In the genomic region with DNA sequence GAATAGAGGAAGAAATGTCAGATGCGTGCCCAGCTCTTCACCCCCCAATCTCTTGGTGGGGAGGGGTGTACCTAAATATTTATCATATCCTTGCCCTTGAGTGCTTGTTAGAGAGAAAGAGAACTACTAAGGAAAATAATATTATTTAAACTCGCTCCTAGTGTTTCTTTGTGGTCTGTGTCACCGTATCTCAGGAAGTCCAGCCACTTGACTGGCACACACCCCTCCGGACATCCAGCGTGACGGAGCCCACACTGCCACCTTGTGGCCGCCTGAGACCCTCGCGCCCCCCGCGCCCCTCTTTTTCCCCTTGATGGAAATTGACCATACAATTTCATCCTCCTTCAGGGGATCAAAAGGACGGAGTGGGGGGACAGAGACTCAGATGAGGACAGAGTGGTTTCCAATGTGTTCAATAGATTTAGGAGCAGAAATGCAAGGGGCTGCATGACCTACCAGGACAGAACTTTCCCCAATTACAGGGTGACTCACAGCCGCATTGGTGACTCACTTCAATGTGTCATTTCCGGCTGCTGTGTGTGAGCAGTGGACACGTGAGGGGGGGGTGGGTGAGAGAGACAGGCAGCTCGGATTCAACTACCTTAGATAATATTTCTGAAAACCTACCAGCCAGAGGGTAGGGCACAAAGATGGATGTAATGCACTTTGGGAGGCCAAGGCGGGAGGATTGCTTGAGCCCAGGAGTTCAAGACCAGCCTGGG, we compare ENCODE assay signal across 8 cellular contexts. TPM values are rescaled to one million over a fixed set of nuclear protein-coding genes. Genes with fewer than 3 reads are reported as not detected.
DNase-seq lines count a peak whose midpoint lies in the region; ATAC-seq and TF ChIP-seq lines count a peak whose summit lies in the region.

No MANE protein-coding gene starts in this region.

- H3K9me3 ChIP-seq in A673 (ENCODE audit: low read depth, low read length, poor library complexity, severe bottlenecking) (no peaks in the 10 kb centered on the region), Panc1 (ENCODE audit: control insufficient read depth, insufficient read depth, low read depth, low read length) (no peaks in the 10 kb centered on the region), testis (no peaks in the 10 kb centered on the region)

- CTCF ChIA-PET in A673 (lab: Charles Lee): interaction anchor here (1.0 kb wide), 1 partner anchor 53 kb away, joined by 3 read pairs; the partner anchor contains the start of gene TRIM56
- CTCF ChIA-PET in Panc1 (lab: Charles Lee): interaction anchor here (0.6 to 0.9 kb wide), 2 partner anchors 19 to 219 kb away, joined by 3 read pairs; no protein-coding TSS in a partner anchor

- H3K4me3 ChIP-seq in A673 (ENCODE audit: low read depth, low read length, poor library complexity, severe bottlenecking): peak overlapping the region; percentile 20
- no peak overlapping the region for H3K4me3 ChIP-seq in Panc1 (ENCODE audit: low read depth in 2 of 2, low read length in 2 of 2)
- H3K4me3 ChIP-seq in fibroblast of mammary gland (ENCODE audit: control insufficient read depth, low read depth, low read length): no peak overlapping the region
- H3K4me3 ChIP-seq in testis: no peak overlapping the region

- DNase-seq in A673 (ENCODE audit: low spot score) (peak; percentile 97), Panc1 (ENCODE audit: low read depth, low spot score) (peak; percentile 100), fibroblast of mammary gland (ENCODE audit: low read depth) (peak; percentile 98), occipital lobe (lab: John Stamatoyannopoulos, UW) (peak; percentile 64), testis (peak; percentile 57)
- DNase-seq in activated T-cell treated with anti-CD3 and anti-CD28 coated beads, Interleukin-2, amount 50 U/mL, for 4 hours: peak; percentile 84

- WGBS in testis, 2 donors: 32 to 37% methylated on average over 17 of the region's 17 CpGs

- H3K4me1 ChIP-seq in A673 (ENCODE audit: insufficient read depth, low read length, poor library complexity, severe bottlenecking): peaks cover 43% of the 10 kb centered on the region
- peaks cover 40% of the 10 kb centered on the region for H3K4me1 ChIP-seq in Panc1 (ENCODE audit: control insufficient read depth, insufficient read depth, low read length)
- no peaks in the 10 kb centered on the region for H3K4me1 ChIP-seq in testis

- TF ChIP-seq CTCF in A673 (conservative IDR thresholded peaks at IDR 0.05; ENCODE audit: low read depth, low read length) (peak; percentile 93), Panc1 (IDR thresholded peaks at IDR 0.05) (peak; percentile 94), fibroblast of mammary gland (conservative IDR thresholded peaks at IDR 0.05; ENCODE audit: control insufficient read depth, insufficient read depth, low read depth, low read length) (peak; percentile 42), testis (IDR thresholded peaks at IDR 0.05) (peak; percentile 61 to 85 (median 73))

- peak overlapping the region; percentile 56 for H3K4me3 Mint-ChIP-seq in activated T-cell treated with anti-CD3 and anti-CD28 coated beads, Interleukin-2, amount 50 U/mL, for 4 hours

- H3K36me3 ChIP-seq in A673 (ENCODE audit: insufficient read depth, low read length, poor library complexity, severe bottlenecking): no peaks in the 10 kb centered on the region
- peaks cover 2% of the 10 kb centered on the region for H3K36me3 ChIP-seq in Panc1 (ENCODE audit: control insufficient read depth, insufficient read depth, low read length)
- no peaks in the 10 kb centered on the region for H3K36me3 ChIP-seq in testis (ENCODE audit: low read depth, missing control alignments)

- in situ Hi-C loops in Panc1 (cut with HindIII; ENCODE audit: low pct_unique_long_range_greater_than_20kb, low sequenced_read_pairs): no loop called here

- POLR2A ChIA-PET in A673 (lab: Charles Lee; ENCODE audit: low non-redundant PET): interaction anchor here (0.6 kb wide), 1 partner anchor 17 kb away, joined by 6 read pairs; no protein-coding TSS in a partner anchor
- POLR2A ChIA-PET in Panc1 (lab: Charles Lee): interaction anchor here (0.6 kb wide), 1 partner anchor 27 kb away, joined by 7 read pairs; the partner anchor contains the start of gene VGF

- BruUV-seq in A673 (replicated peaks; lab: Mats Ljungman, UMichigan) (no TSS peak), Panc1 (replicated peaks; lab: Mats Ljungman, UMichigan) (no TSS peak)

- no peaks in the 10 kb centered on the region for H3K9me3 Mint-ChIP-seq in activated T-cell treated with anti-CD3 and anti-CD28 coated beads, Interleukin-2, amount 50 U/mL, for 4 hours

- H3K27ac ChIP-seq in A673 (ENCODE audit: low read depth, low read length, poor library complexity, severe bottlenecking): peak overlapping the region; percentile 70
- peak overlapping the region; percentile 91 for H3K27ac ChIP-seq in Panc1 (ENCODE audit: low read length)
- peak overlapping the region in 1 of 2 donors; percentile 53 for H3K27ac ChIP-seq in testis

- ATAC-seq in GM18517 (IDR thresholded peaks at IDR 0.05; ENCODE audit: unreplicated experiment) (peak; percentile 55), HG03571 (IDR thresholded peaks at IDR 0.05; ENCODE audit: unreplicated experiment) (peak; percentile 72), Panc1 (peak; percentile 84)
- ATAC-seq in activated T-cell treated with anti-CD3 and anti-CD28 coated beads, Interleukin-2, amount 50 U/mL, for 4 hours: peak; percentile 91 to 94

- H3K27me3 ChIP-seq in A673 (replicated peaks; ENCODE audit: insufficient read depth, low read depth, low read length, poor library complexity): no peaks in the 10 kb centered on the region
- no peaks in the 10 kb centered on the region for H3K27me3 ChIP-seq in Panc1 (ENCODE audit: control insufficient read depth, insufficient read depth, low read length)
- no peaks in the 10 kb centered on the region for H3K27me3 ChIP-seq in testis

- no peaks in the 10 kb centered on the region for H3K36me3 Mint-ChIP-seq in activated T-cell treated with anti-CD3 and anti-CD28 coated beads, Interleukin-2, amount 50 U/mL, for 4 hours (ENCODE audit: insufficient read depth)

- TF ChIP-seq POLR2A in testis (IDR thresholded peaks at IDR 0.05): no peak

- H3K27me3 Mint-ChIP-seq in activated T-cell treated with anti-CD3 and anti-CD28 coated beads, Interleukin-2, amount 50 U/mL, for 4 hours (ENCODE audit: low read depth): peaks cover 15% of the 10 kb centered on the region

- intact Hi-C loops in A673 (cut with micrococcal nuclease; ENCODE audit: unreplicated experiment): loop anchor here (10.0 kb wide), 1 partner anchor 54 kb away; the partner anchor contains the start of gene TRIM56
- intact Hi-C loops in Panc1 (cut with micrococcal nuclease; ENCODE audit: unreplicated experiment): no loop called here
- intact Hi-C loops in testis (cut with DNase I; ENCODE audit: low total_unique reads): no loop called here

- peaks cover 46% of the 10 kb centered on the region for H3K4me1 Mint-ChIP-seq in activated T-cell treated with anti-CD3 and anti-CD28 coated beads, Interleukin-2, amount 50 U/mL, for 4 hours (ENCODE audit: low read depth)

RNA-seq across cellular contexts. Expression of gene SERPINE1, which starts 11.4 kb away (rescaled TPM):
- total RNA-seq in A673 (2021): 4.7 and 5.3 TPM in 2 replicates
- total RNA-seq in Panc1 (2021; ENCODE audit: unreplicated experiment): 370 TPM
- polyA plus RNA-seq in Panc1 (2012; ENCODE audit: insufficient read length): 482 TPM
- total RNA-seq in activated T-cell treated with anti-CD3 and anti-CD28 coated beads, Interleukin-2, amount 50 U/mL, for 4 hours: under 1 TPM; 0.18 to 0.46 (median 0.33) TPM
- total RNA-seq in occipital lobe: 0.78 TPM
- 1 to 10 TPM; 5.6 to 5.8 TPM for total RNA-seq in testis
- 7.6 TPM for polyA plus RNA-seq in testis (ENCODE audit: insufficient read depth, low read depth, low replicate concordance)

RNA-seq across cellular contexts. Expression of gene AP1S1, which starts 16.0 kb away (rescaled TPM):
- total RNA-seq in A673 (2021) (71.3 and 79.0 TPM in 2 replicates), Panc1 (2021; ENCODE audit: unreplicated experiment) (74.2 TPM), occipital lobe (93.4 TPM), testis (10 to 100 TPM; 31.7 to 54.8 TPM)
- polyA plus RNA-seq in Panc1 (2012; ENCODE audit: insufficient read length): 152 TPM
- 10 to 100 TPM; 27.6 to 32.9 (median 28.3) TPM for total RNA-seq in activated T-cell treated with anti-CD3 and anti-CD28 coated beads, Interleukin-2, amount 50 U/mL, for 4 hours
- polyA plus RNA-seq in testis (ENCODE audit: insufficient read depth, low read depth, low replicate concordance): 46.3 TPM

RNA-seq across cellular contexts. Expression of gene VGF, which starts 27.1 kb away (rescaled TPM):
- total RNA-seq in A673 (2021) (14.4 and 16.0 TPM in 2 replicates), Panc1 (2021; ENCODE audit: unreplicated experiment) (4.4 TPM), occipital lobe (9.7 TPM), testis (1 to 10 TPM; 1.2 to 2.3 TPM)
- polyA plus RNA-seq in Panc1 (2012; ENCODE audit: insufficient read length): 10.8 TPM
- total RNA-seq in activated T-cell treated with anti-CD3 and anti-CD28 coated beads, Interleukin-2, amount 50 U/mL, for 4 hours: not detected
- polyA plus RNA-seq in testis (ENCODE audit: insufficient read depth, low read depth, low replicate concordance): 0.87 TPM

RNA-seq across cellular contexts. Expression of gene NAT16, which starts 41.8 kb away (rescaled TPM):
- total RNA-seq in A673 (2021) (not detected in 2 replicates), Panc1 (2021; ENCODE audit: unreplicated experiment) (0.15 TPM), occipital lobe (1.2 TPM), testis (under 1 TPM; 0.31 to 0.50 TPM)
- polyA plus RNA-seq in Panc1 (2012; ENCODE audit: insufficient read length): not detected
- total RNA-seq in activated T-cell treated with anti-CD3 and anti-CD28 coated beads, Interleukin-2, amount 50 U/mL, for 4 hours: not detected
- 0.26 TPM for polyA plus RNA-seq in testis (ENCODE audit: insufficient read depth, low read depth, low replicate concordance)

RNA-seq across cellular contexts. Expression of gene TRIM56, which starts 53.0 kb away (rescaled TPM):
- total RNA-seq in A673 (2021) (27.5 and 32.3 TPM in 2 replicates), Panc1 (2021; ENCODE audit: unreplicated experiment) (37.4 TPM), occipital lobe (1.1 TPM), testis (10 to 100 TPM; 15.3 to 20.4 TPM)
- polyA plus RNA-seq in Panc1 (2012; ENCODE audit: insufficient read length): 31.8 TPM
- total RNA-seq in activated T-cell treated with anti-CD3 and anti-CD28 coated beads, Interleukin-2, amount 50 U/mL, for 4 hours: 10 to 100 TPM; 23.9 to 26.8 (median 24.2) TPM
- polyA plus RNA-seq in testis (ENCODE audit: insufficient read depth, low read depth, low replicate concordance): 8.7 TPM

Comparison
In these comparisons a context has a peak if more than half of its experiments do, and no peak if none do; other contexts are left out.
1. CTCF ChIP-seq: peak in every context shown above with its lines; median percentile 94 in Panc1; 93 in A673; 73 in testis; 42 in fibroblast of mammary gland.
2. RNA of gene SERPINE1, which starts 11.4 kb away (total RNA-seq): 370 TPM in Panc1 (single experiment); 5.6 to 5.8 TPM in testis, 4.7 to 5.3 TPM in A673, 0.78 TPM in occipital lobe (single experiment) and 0.18 to 0.46 TPM in activated T-cell treated with anti-CD3 and anti-CD28 coated beads, Interleukin-2, amount 50 U/mL, for 4 hours; every median in the first group is over 10 times any median in the second.
3. Peak in every context shown above with its lines, with median percentiles within 50 percentile points of each other: DNase-seq and ATAC-seq.